Comparison of ENCODE assay signal across 35 cellular contexts in genomic region chr14:39441805-39442204, GRCh38.
"Had no signal": no experiment of that assay in that cellular context is flagged by ENCODE, and none has a peak within 500 bp of the region (broad histone marks: within the 10 kb centered on the region; RNA-seq: fewer than 3 reads in every experiment).

No MANE protein-coding gene starts in this region.

- H3K9me3 ChIP-seq: ascending aorta had no signal

- H3K4me1 ChIP-seq: ascending aorta had no signal

- H3K27ac Mint-ChIP-seq: activated CD4-positive, alpha-beta memory T cell treated with anti-CD3 and anti-CD28 coated beads, Interleukin-2, amount 10 ng/mL, durations not matched to agents 7 days and 5 days; activated CD4-positive, alpha-beta T cell treated with anti-CD3 and anti-CD28 coated beads for 36 hours; activated CD4-positive, alpha-beta T cell treated with anti-CD3 and anti-CD28 coated beads, Interleukin-2, amount 10 ng/mL, durations not matched to agents 7 days and 5 days; activated CD8-positive, alpha-beta memory T cell treated with anti-CD3 and anti-CD28 coated beads, Interleukin-2, amount 10 ng/mL, durations not matched to agents 7 days and 5 days; activated CD8-positive, alpha-beta T cell treated with anti-CD3 and anti-CD28 coated beads, Interleukin-2, amount 10 ng/mL, durations not matched to agents 7 days and 5 days; activated naive CD4-positive, alpha-beta T cell treated with anti-CD3 and anti-CD28 coated beads, Interleukin-2, amount 10 ng/mL, durations not matched to agents 7 days and 5 days; activated naive CD4-positive, alpha-beta T cell treated with anti-CD3 and anti-CD28 coated beads, Interleukin-2, amount 50 U/mL, for 24 hours; activated naive CD8-positive, alpha-beta T cell; activated naive CD8-positive, alpha-beta T cell treated with anti-CD3 and anti-CD28 coated beads, Interleukin-2, amount 10 ng/mL, durations not matched to agents 7 days and 5 days; activated naive CD8-positive, alpha-beta T cell treated with anti-CD3 and anti-CD28 coated beads, Interleukin-2, amount 50 U/mL, for 24 hours; activated T-cell treated with anti-CD3 and anti-CD28 coated beads, Interleukin-2, amount 50 U/mL, for 24 hours; activated T-helper 2 cell treated with anti-CD3 and anti-CD28 coated beads, Interferon-gamma antibody, Interleukin-2, Interleukin-4, amounts not matched to agents 10 μg/mL and 5 μg/mL and 100 μg/mL, durations not matched to agents 14 hours and 24 hours and 36 hours; brain; T-cell; T-helper 17 cell; WTC11 had no signal

- ATAC-seq: activated CD4-positive, alpha-beta T cell treated with anti-CD3 and anti-CD28 coated beads for 36 hours; activated CD4-positive, CD25-positive, alpha-beta regulatory T cell treated with anti-CD3 and anti-CD28 coated beads, Interleukin-2, amount 50 U/mL, for 24 hours; activated CD8-positive, alpha-beta memory T cell treated with anti-CD3 and anti-CD28 coated beads, Interleukin-2, amount 10 ng/mL, durations not matched to agents 7 days and 5 days; activated CD8-positive, alpha-beta T cell treated with anti-CD3 and anti-CD28 coated beads, Interleukin-2, amount 10 ng/mL, durations not matched to agents 7 days and 5 days; activated naive CD8-positive, alpha-beta T cell treated with anti-CD3 and anti-CD28 coated beads, Interleukin-2, amount 50 U/mL, for 24 hours; T-cell; T-helper 17 cell; WTC11 had no signal

- H3K4me1 Mint-ChIP-seq: activated naive CD4-positive, alpha-beta T cell treated with anti-CD3 and anti-CD28 coated beads, Interleukin-2, amount 10 ng/mL, durations not matched to agents 7 days and 5 days; central memory CD8-positive, alpha-beta T cell; T-cell; WTC11 had no signal

- H3K27me3 ChIP-seq: ascending aorta, cardiac muscle cell had no signal

- H3K9me3 Mint-ChIP-seq: activated naive CD4-positive, alpha-beta T cell treated with anti-CD3 and anti-CD28 coated beads, Interleukin-2, amount 50 U/mL, for 24 hours; activated naive CD8-positive, alpha-beta T cell treated with anti-CD3 and anti-CD28 coated beads, Interleukin-2, amount 50 U/mL, for 24 hours; activated T-cell treated with anti-CD3 and anti-CD28 coated beads, Interleukin-2, amount 50 U/mL, for 24 hours; activated T-helper 2 cell treated with anti-CD3 and anti-CD28 coated beads, Interferon-gamma antibody, Interleukin-2, Interleukin-4, amounts not matched to agents 10 μg/mL and 5 μg/mL and 100 μg/mL, durations not matched to agents 14 hours and 24 hours and 36 hours; central memory CD8-positive, alpha-beta T cell; T-cell had no signal

- H3K4me3 Mint-ChIP-seq: activated CD4-positive, alpha-beta memory T cell treated with anti-CD3 and anti-CD28 coated beads, Interleukin-2, amount 10 ng/mL, durations not matched to agents 7 days and 5 days; activated CD4-positive, alpha-beta T cell treated with anti-CD3 and anti-CD28 coated beads for 36 hours; activated CD4-positive, alpha-beta T cell treated with anti-CD3 and anti-CD28 coated beads, Interleukin-2, amount 10 ng/mL, durations not matched to agents 7 days and 5 days; activated CD8-positive, alpha-beta memory T cell treated with anti-CD3 and anti-CD28 coated beads, Interleukin-2, amount 10 ng/mL, durations not matched to agents 7 days and 5 days; activated CD8-positive, alpha-beta T cell treated with anti-CD3 and anti-CD28 coated beads, Interleukin-2, amount 10 ng/mL, durations not matched to agents 7 days and 5 days; activated naive CD4-positive, alpha-beta T cell treated with anti-CD3 and anti-CD28 coated beads, Interleukin-2, amount 10 ng/mL, durations not matched to agents 7 days and 5 days; activated naive CD4-positive, alpha-beta T cell treated with anti-CD3 and anti-CD28 coated beads, Interleukin-2, amount 50 U/mL, for 24 hours; activated naive CD8-positive, alpha-beta T cell; activated naive CD8-positive, alpha-beta T cell treated with anti-CD3 and anti-CD28 coated beads, Interleukin-2, amount 10 ng/mL, durations not matched to agents 7 days and 5 days; activated naive CD8-positive, alpha-beta T cell treated with anti-CD3 and anti-CD28 coated beads, Interleukin-2, amount 50 U/mL, for 24 hours; activated T-cell treated with anti-CD3 and anti-CD28 coated beads, Interleukin-2, amount 50 U/mL, for 24 hours; brain; central memory CD8-positive, alpha-beta T cell; T-cell; T-helper 17 cell; WTC11 had no signal

- H3K4me3 ChIP-seq: ascending aorta, cardiac muscle cell had no signal

- H3K27me3 Mint-ChIP-seq: activated CD4-positive, alpha-beta memory T cell treated with anti-CD3 and anti-CD28 coated beads, Interleukin-2, amount 10 ng/mL, durations not matched to agents 7 days and 5 days; activated CD4-positive, alpha-beta T cell treated with anti-CD3 and anti-CD28 coated beads for 36 hours; activated CD4-positive, alpha-beta T cell treated with anti-CD3 and anti-CD28 coated beads, Interleukin-2, amount 10 ng/mL, durations not matched to agents 7 days and 5 days; activated CD8-positive, alpha-beta memory T cell treated with anti-CD3 and anti-CD28 coated beads, Interleukin-2, amount 10 ng/mL, durations not matched to agents 7 days and 5 days; activated naive CD4-positive, alpha-beta T cell treated with anti-CD3 and anti-CD28 coated beads, Interleukin-2, amount 10 ng/mL, durations not matched to agents 7 days and 5 days; activated naive CD4-positive, alpha-beta T cell treated with anti-CD3 and anti-CD28 coated beads, Interleukin-2, amount 50 U/mL, for 24 hours; activated naive CD8-positive, alpha-beta T cell; activated naive CD8-positive, alpha-beta T cell treated with anti-CD3 and anti-CD28 coated beads, Interleukin-2, amount 10 ng/mL, durations not matched to agents 7 days and 5 days; activated naive CD8-positive, alpha-beta T cell treated with anti-CD3 and anti-CD28 coated beads, Interleukin-2, amount 50 U/mL, for 24 hours; activated T-cell treated with anti-CD3 and anti-CD28 coated beads, Interleukin-2, amount 50 U/mL, for 24 hours; central memory CD8-positive, alpha-beta T cell; T-cell had no signal

- DNase-seq: activated CD4-positive, alpha-beta memory T cell treated with anti-CD3 and anti-CD28 coated beads, Interleukin-2, amount 10 ng/mL, durations not matched to agents 7 days and 5 days; activated CD4-positive, alpha-beta T cell treated with anti-CD3 and anti-CD28 coated beads for 1 hour; activated CD4-positive, alpha-beta T cell treated with anti-CD3 and anti-CD28 coated beads for 36 hours; activated CD4-positive, alpha-beta T cell treated with anti-CD3 and anti-CD28 coated beads for 48 hours; activated CD4-positive, alpha-beta T cell treated with anti-CD3 and anti-CD28 coated beads, Interleukin-2, amount 10 ng/mL, durations not matched to agents 7 days and 5 days; activated CD4-positive, alpha-beta T cell treated with anti-CD3 and anti-CD28 coated beads, Interleukin-2, amount 50 U/mL, for 48 hours; activated CD4-positive, CD25-positive, alpha-beta regulatory T cell; activated CD8-positive, alpha-beta memory T cell treated with anti-CD3 and anti-CD28 coated beads for 24 hours; activated CD8-positive, alpha-beta memory T cell treated with anti-CD3 and anti-CD28 coated beads, Interleukin-2, amount 10 ng/mL, durations not matched to agents 7 days and 5 days; activated CD8-positive, alpha-beta memory T cell treated with anti-CD3 and anti-CD28 coated beads, Interleukin-2, amount 50 U/mL, for 48 hours; activated CD8-positive, alpha-beta T cell treated with anti-CD3 and anti-CD28 coated beads, Interleukin-2, amount 10 ng/mL, durations not matched to agents 7 days and 5 days; activated effector memory CD4-positive, alpha-beta T cell treated with Interleukin-2 at 50 U/mL for 16 hours; activated gamma-delta T cell; activated naive CD4-positive, alpha-beta T cell treated with anti-CD3 and anti-CD28 coated beads, Interleukin-2, amount 10 ng/mL, durations not matched to agents 7 days and 5 days; activated naive CD4-positive, alpha-beta T cell treated with Interleukin-2 at 50 U/mL for 16 hours; activated naive CD8-positive, alpha-beta T cell treated with anti-CD3 and anti-CD28 coated beads, Interleukin-2, amount 10 ng/mL, durations not matched to agents 7 days and 5 days; activated naive CD8-positive, alpha-beta T cell treated with anti-CD3 and anti-CD28 coated beads, Interleukin-2, amount 50 U/mL, for 24 hours; activated T-cell treated with anti-CD3 and anti-CD28 coated beads, Interleukin-2, amount 50 U/mL, for 24 hours; activated T-cell treated with anti-CD3 and anti-CD28 coated beads, Interleukin-2, amount 50 U/mL, for 48 hours; amygdala; caudate nucleus; cerebellar nuclear complex; T-cell; T-helper 17 cell; T1000; WERI-Rb-1 had no signal

- H3K36me3 ChIP-seq: ascending aorta, cardiac muscle cell, WERI-Rb-1 had no signal

- H3K27ac ChIP-seq: ascending aorta, cardiac muscle cell, WERI-Rb-1 had no signal
